16 cellular contexts compared by ENCODE assay signal in the genomic region with DNA sequence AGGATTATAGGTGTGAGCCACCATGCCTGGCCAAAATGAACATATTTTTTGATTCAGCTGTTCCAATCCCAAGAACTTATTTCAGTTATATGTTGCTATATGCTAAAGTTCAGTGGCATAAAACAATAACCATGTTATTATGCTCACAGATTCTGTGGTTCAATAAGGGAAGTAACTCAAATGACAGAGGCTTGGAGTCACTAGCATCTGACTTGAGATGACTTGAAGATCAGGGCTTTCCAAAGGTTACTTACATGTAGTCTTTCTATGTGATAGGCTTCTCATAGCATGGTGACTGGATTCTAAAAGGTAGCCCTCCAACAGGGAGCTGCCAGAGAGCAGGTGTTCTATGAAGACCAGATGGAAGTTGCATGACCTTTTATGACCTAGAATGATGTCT.
"Had no signal": no experiment of that assay in that cellular context is flagged by ENCODE, and none has a peak within 500 bp of the region (broad histone marks: within the 10 kb centered on the region; RNA-seq: fewer than 3 reads in every experiment).

No MANE protein-coding gene starts in this region.

- H3K4me3 Mint-ChIP-seq: endodermal cell; naive thymus-derived CD4-positive, alpha-beta T cell; stimulated activated memory B cell treated with anti-CD40 and anti-IgM and Interleukin-4, amounts not matched to agents 10 μg/mL and 1 μg/mL and 100 μg/mL, for 72 hours; stimulated activated naive CD8-positive, alpha-beta T cell treated with anti-CD3 and anti-CD28 coated beads, Interleukin-15, amount 100 ng/mL, for 72 hours had no signal

- H3K4me1 Mint-ChIP-seq: endodermal cell; stimulated activated memory B cell treated with anti-CD40 and anti-IgM and Interleukin-4, amounts not matched to agents 10 μg/mL and 1 μg/mL and 100 μg/mL, for 72 hours; stimulated activated naive CD8-positive, alpha-beta T cell treated with anti-CD3 and anti-CD28 coated beads, Interleukin-15, amount 100 ng/mL, for 72 hours had no signal

- H3K27ac Mint-ChIP-seq: endodermal cell; stimulated activated memory B cell treated with anti-CD40 and anti-IgM and Interleukin-4, amounts not matched to agents 10 μg/mL and 1 μg/mL and 100 μg/mL, for 72 hours; stimulated activated naive CD8-positive, alpha-beta T cell treated with anti-CD3 and anti-CD28 coated beads, Interleukin-15, amount 100 ng/mL, for 72 hours had no signal

- ATAC-seq: heart left ventricle; naive thymus-derived CD4-positive, alpha-beta T cell; sciatic nerve; stimulated activated memory B cell treated with anti-CD40 and anti-IgM and Interleukin-4, amounts not matched to agents 10 μg/mL and 1 μg/mL and 100 μg/mL, for 72 hours; stimulated activated naive CD8-positive, alpha-beta T cell treated with anti-CD3 and anti-CD28 coated beads, Interleukin-15, amount 100 ng/mL, for 72 hours; upper lobe of right lung had no signal

- H3K27me3 Mint-ChIP-seq: naive thymus-derived CD4-positive, alpha-beta T cell; stimulated activated memory B cell treated with anti-CD40 and anti-IgM and Interleukin-4, amounts not matched to agents 10 μg/mL and 1 μg/mL and 100 μg/mL, for 72 hours; stimulated activated naive CD8-positive, alpha-beta T cell treated with anti-CD3 and anti-CD28 coated beads, Interleukin-15, amount 100 ng/mL, for 72 hours had no signal

- H3K9me3 Mint-ChIP-seq: endodermal cell; naive thymus-derived CD4-positive, alpha-beta T cell; stimulated activated memory B cell treated with anti-CD40 and anti-IgM and Interleukin-4, amounts not matched to agents 10 μg/mL and 1 μg/mL and 100 μg/mL, for 72 hours; stimulated activated naive CD8-positive, alpha-beta T cell treated with anti-CD3 and anti-CD28 coated beads, Interleukin-15, amount 100 ng/mL, for 72 hours had no signal

- DNase-seq: effector CD4-positive, alpha-beta T cell; endodermal cell; heart left ventricle; hippocampal formation; mesendoderm; naive thymus-derived CD4-positive, alpha-beta T cell; posterior cingulate gyrus; spleen; stimulated activated CD4-positive, alpha-beta T cell treated with anti-CD3 and anti-CD28 coated beads, Interleukin-15, amount 100 ng/mL, for 24 hours; stimulated activated CD4-positive, alpha-beta T cell treated with anti-CD3 and anti-CD28 coated beads, Interleukin-1b, Interleukin-23, amount 100 ng/mL, for 48 hours; stimulated activated CD4-positive, alpha-beta T cell treated with anti-CD3 and anti-CD28 coated beads, Interleukin-4, amount 100 ng/mL, for 24 hours; stimulated activated naive CD8-positive, alpha-beta T cell treated with anti-CD3 and anti-CD28 coated beads, Interleukin-15, amount 100 ng/mL, for 72 hours; testis; upper lobe of right lung had no signal
